In the genomic region with DNA sequence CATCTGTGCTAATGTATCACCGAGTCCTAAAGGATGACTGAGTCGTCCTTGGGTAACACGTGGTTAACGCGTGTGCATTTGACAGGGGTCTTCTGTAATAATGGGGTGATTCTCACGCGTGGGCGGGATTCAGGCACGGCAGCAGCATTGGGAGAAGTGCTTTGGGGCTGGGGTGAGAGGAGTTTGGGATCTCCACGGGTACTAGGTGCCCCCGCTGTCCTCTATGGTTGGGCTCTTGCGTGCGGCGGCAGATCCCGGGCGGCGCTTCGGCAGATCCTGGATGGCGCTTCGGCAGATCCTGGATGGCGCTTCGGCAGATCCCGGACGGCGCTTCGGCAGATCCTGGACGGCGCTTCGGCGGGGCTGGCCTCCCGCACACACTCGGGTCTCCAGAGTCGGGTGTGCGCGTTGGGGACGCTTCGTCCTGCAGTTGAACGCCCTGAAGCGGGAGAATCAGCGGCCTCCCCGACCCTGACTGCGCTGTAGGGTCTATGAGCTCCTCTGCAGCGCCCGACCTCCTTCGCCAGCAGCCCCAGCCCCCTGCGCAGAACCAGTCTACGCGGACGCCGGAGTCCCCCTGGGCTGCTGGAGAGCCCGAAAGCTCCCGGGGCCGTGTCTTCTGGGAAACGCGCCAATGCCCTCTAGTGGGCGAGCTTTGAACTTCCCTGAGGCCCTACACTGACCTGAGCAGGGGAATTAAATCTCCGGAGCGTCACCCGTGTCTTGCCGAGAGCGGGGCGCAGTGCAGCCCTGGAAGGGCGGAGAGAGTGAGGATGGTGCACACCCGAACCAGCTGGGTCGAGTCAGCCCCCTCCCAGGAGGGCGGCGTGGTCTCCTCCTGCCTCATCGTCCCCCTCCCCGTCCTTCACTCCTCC, we compare ENCODE assay signal across 8 cellular contexts. TPM values are rescaled to one million over a fixed set of nuclear protein-coding genes. Genes with fewer than 3 reads are reported as not detected.
A peak's percentile ranks its signal among the peaks of the same experiment; 100 is the strongest.
DNase-seq lines count a peak whose midpoint lies in the region; ATAC-seq and TF ChIP-seq lines count a peak whose summit lies in the region.

No MANE protein-coding gene starts in this region.

- no peaks in the 10 kb centered on the region for H3K79me2 ChIP-seq in KMS-11 (ENCODE audit: insufficient read depth, low read depth)

- H3K36me3 Mint-ChIP-seq in CD4-positive, alpha-beta memory T cell: no peaks in the 10 kb centered on the region
- H3K36me3 Mint-ChIP-seq in natural killer cell: no peaks in the 10 kb centered on the region
- H3K36me3 Mint-ChIP-seq in stimulated activated effector memory CD8-positive, alpha-beta T cell treated with anti-CD3 and anti-CD28 coated beads, Interleukin-12 subunit alpha, Interleukin-12 subunit beta, amount 100 ng/mL, for 72 hours: no peaks in the 10 kb centered on the region

- peaks cover 11% of the 10 kb centered on the region for H3K4me1 ChIP-seq in CD4-positive, alpha-beta memory T cell (ENCODE audit: insufficient read depth, low read length)
- no peaks in the 10 kb centered on the region for H3K4me1 ChIP-seq in KMS-11 (ENCODE audit: low read depth, poor library complexity, severe bottlenecking)
- H3K4me1 ChIP-seq in Panc1 (ENCODE audit: control insufficient read depth, insufficient read depth, low read length): 0 out of 2 replicates have a peak, but pooled peaks cover 2% of the 10 kb centered on the region

- ATAC-seq in GM21529 (IDR thresholded peaks at IDR 0.05; ENCODE audit: unreplicated experiment): peak; percentile 81
- ATAC-seq in Panc1: peak; percentile 99
- peak; percentile 96 to 100 (median 100) for ATAC-seq in natural killer cell
- ATAC-seq in stimulated activated effector memory CD8-positive, alpha-beta T cell treated with anti-CD3 and anti-CD28 coated beads, Interleukin-12 subunit alpha, Interleukin-12 subunit beta, amount 100 ng/mL, for 72 hours: peak; percentile 96

- peak overlapping the region; percentile 41 to 77 (median 68) for H3K4me3 Mint-ChIP-seq in CD4-positive, alpha-beta memory T cell
- H3K4me3 Mint-ChIP-seq in natural killer cell: peak overlapping the region; percentile 59
- peak overlapping the region; percentile 47 for H3K4me3 Mint-ChIP-seq in stimulated activated effector memory CD8-positive, alpha-beta T cell treated with anti-CD3 and anti-CD28 coated beads, Interleukin-12 subunit alpha, Interleukin-12 subunit beta, amount 100 ng/mL, for 72 hours

- H3K27ac ChIP-seq in CD4-positive, alpha-beta memory T cell (ENCODE audit: low read depth, low read length): no peak overlapping the region
- H3K27ac ChIP-seq in KMS-11 (no peak overlapping the region), Panc1 (ENCODE audit: low read length) (no peak overlapping the region)

- H3K9me3 Mint-ChIP-seq in CD4-positive, alpha-beta memory T cell: peaks cover 0 to 4% (median 0%) of the 10 kb centered on the region in 8 donors
- no peaks in the 10 kb centered on the region for H3K9me3 Mint-ChIP-seq in natural killer cell
- H3K9me3 Mint-ChIP-seq in stimulated activated effector memory CD8-positive, alpha-beta T cell treated with anti-CD3 and anti-CD28 coated beads, Interleukin-12 subunit alpha, Interleukin-12 subunit beta, amount 100 ng/mL, for 72 hours: no peaks in the 10 kb centered on the region

- H2AFZ ChIP-seq in KMS-11 (ENCODE audit: low read depth): peak overlapping the region; percentile 75

- H3K4me3 ChIP-seq in CD4-positive, alpha-beta memory T cell (ENCODE audit: low read length in 2 of 2): peak overlapping the region in 1 of 2 donors; percentile 51
- peak overlapping the region; percentile 58 for H3K4me3 ChIP-seq in KMS-11 (IDR thresholded peaks at IDR 0.05; ENCODE audit: insufficient read depth, low read depth, low read length)
- peak overlapping the region; percentile 31 to 50 for H3K4me3 ChIP-seq in Panc1 (ENCODE audit: low read depth in 2 of 2, low read length in 2 of 2)

- DNase-seq in CD4-positive, alpha-beta memory T cell: peak; percentile 72 to 78 (median 74)
- DNase-seq in Panc1 (ENCODE audit: low read depth, low spot score) (peak; percentile 46), activated T-helper 1 cell treated with Interleukin-2 at 50 U/mL for 16 hours (ENCODE audit: low read depth) (peak; percentile 64), fibroblast of peridontal ligament (ENCODE audit: extremely low read depth) (peak; percentile 75), natural killer cell (peak; percentile 76)
- peak; percentile 77 to 90 for DNase-seq in stimulated activated effector memory CD8-positive, alpha-beta T cell treated with anti-CD3 and anti-CD28 coated beads, Interleukin-12 subunit alpha, Interleukin-12 subunit beta, amount 100 ng/mL, for 72 hours (ENCODE audit: low spot score in 2 of 2)

- CTCF ChIA-PET in CD4-positive, alpha-beta memory T cell (lab: Charles Lee; ENCODE audit: partially characterized antibody): interaction anchor here (0.6 to 6.6 kb wide), 45 partner anchors 8 to 1760 kb away, joined by 3 to 93 read pairs (median 4); a partner anchor contains a TSS
- CTCF ChIA-PET in Panc1 (lab: Charles Lee): interaction anchor here (0.6 to 2.5 kb wide), 13 partner anchors 22 to 229 kb away, joined by 3 to 37 read pairs (median 4); no protein-coding TSS in a partner anchor

- no peaks in the 10 kb centered on the region for H4K20me1 ChIP-seq in KMS-11 (ENCODE audit: insufficient read depth)

- peaks cover 26% of the 10 kb centered on the region for H3K27me3 ChIP-seq in CD4-positive, alpha-beta memory T cell (ENCODE audit: insufficient read depth, low read length)
- H3K27me3 ChIP-seq in KMS-11 (ENCODE audit: insufficient read depth, low read depth): peaks cover 7% of the 10 kb centered on the region; the same call in 1 of the 2 replicates
- H3K27me3 ChIP-seq in Panc1 (ENCODE audit: control insufficient read depth, insufficient read depth, low read length): peaks cover 58% of the 10 kb centered on the region

- H3K9ac ChIP-seq in KMS-11: no peak overlapping the region

- H3K36me3 ChIP-seq in CD4-positive, alpha-beta memory T cell (ENCODE audit: insufficient read depth, low read length): no peaks in the 10 kb centered on the region
- H3K36me3 ChIP-seq in KMS-11 (ENCODE audit: insufficient read depth) (no peaks in the 10 kb centered on the region), Panc1 (ENCODE audit: control insufficient read depth, insufficient read depth, low read length) (no peaks in the 10 kb centered on the region)

- peak; percentile 81 for TF ChIP-seq CTCF in KMS-11 (conservative IDR thresholded peaks at IDR 0.05; ENCODE audit: low read depth, low read length)
- TF ChIP-seq CTCF in Panc1 (IDR thresholded peaks at IDR 0.05): peak; percentile 98
- peak; percentile 85 for TF ChIP-seq CTCF in natural killer cell (IDR thresholded peaks at IDR 0.05)

- H3K27ac Mint-ChIP-seq in CD4-positive, alpha-beta memory T cell: no peak overlapping the region
- no peak overlapping the region for H3K27ac Mint-ChIP-seq in natural killer cell
- no peak overlapping the region for H3K27ac Mint-ChIP-seq in stimulated activated effector memory CD8-positive, alpha-beta T cell treated with anti-CD3 and anti-CD28 coated beads, Interleukin-12 subunit alpha, Interleukin-12 subunit beta, amount 100 ng/mL, for 72 hours

- POLR2A ChIA-PET in CD4-positive, alpha-beta memory T cell (lab: Charles Lee; ENCODE audit: partially characterized antibody): interaction anchor here (0.7 to 2.5 kb wide), 5 partner anchors 12 to 225 kb away, joined by 3 to 11 read pairs (median 3); no protein-coding TSS in a partner anchor
- POLR2A ChIA-PET in Panc1 (lab: Charles Lee): no interaction called here

- H3K9me3 ChIP-seq in CD4-positive, alpha-beta memory T cell (ENCODE audit: control insufficient read depth in 1 of 2, low read length in 2 of 2): no peaks in the 10 kb centered on the region
- H3K9me3 ChIP-seq in Panc1 (ENCODE audit: control insufficient read depth, insufficient read depth, low read depth, low read length): no peaks in the 10 kb centered on the region

- no TSS peak for BruUV-seq in Panc1 (replicated peaks; lab: Mats Ljungman, UMichigan)

- peaks cover 39 to 51% of the 10 kb centered on the region in 2 donors for H3K27me3 Mint-ChIP-seq in CD4-positive, alpha-beta memory T cell
- peaks cover 46 to 53% of the 10 kb centered on the region in 2 donors for H3K27me3 Mint-ChIP-seq in natural killer cell (ENCODE audit: low read depth in 2 of 2)

- in situ Hi-C loops in Panc1 (cut with HindIII; ENCODE audit: low pct_unique_long_range_greater_than_20kb, low sequenced_read_pairs): no loop called here

- peak overlapping the region; percentile 55; the same call in 1 of the 2 replicates for H3K4me2 ChIP-seq in KMS-11

- intact Hi-C loops in CD4-positive, alpha-beta memory T cell (cut with micrococcal nuclease): loop anchor here (1.0 to 10.0 kb wide), 5 partner anchors 95 to 619 kb away; no protein-coding TSS in a partner anchor
- intact Hi-C loops in Panc1 (cut with micrococcal nuclease; ENCODE audit: unreplicated experiment) (loop anchor here (1.0 to 10.0 kb wide), 3 partner anchors 45 to 139 kb away; a partner anchor contains a TSS), natural killer cell (cut with micrococcal nuclease) (loop anchor here (1.0 to 2.0 kb wide), 2 partner anchors 143 to 159 kb away; no protein-coding TSS in a partner anchor)

- peaks cover 4 to 16% (median 8%) of the 10 kb centered on the region in 4 donors for H3K4me1 Mint-ChIP-seq in CD4-positive, alpha-beta memory T cell
- H3K4me1 Mint-ChIP-seq in natural killer cell: peaks cover 0 to 17% of the 10 kb centered on the region in 2 donors
- H3K4me1 Mint-ChIP-seq in stimulated activated effector memory CD8-positive, alpha-beta T cell treated with anti-CD3 and anti-CD28 coated beads, Interleukin-12 subunit alpha, Interleukin-12 subunit beta, amount 100 ng/mL, for 72 hours: peaks cover 18% of the 10 kb centered on the region

RNA-seq across cellular contexts. Expression of a gene that starts 48.1 kb away (rescaled TPM):
- under 1 TPM; 0.29 to 0.67 TPM for total RNA-seq in CD4-positive, alpha-beta memory T cell
- polyA plus RNA-seq in CD4-positive, alpha-beta memory T cell: under 1 TPM; 0.04 to 0.79 TPM
- 6.0 TPM for total RNA-seq in Panc1 (2021; ENCODE audit: unreplicated experiment)
- 9.6 TPM for polyA plus RNA-seq in Panc1 (2012; ENCODE audit: insufficient read length)
- not detected for total RNA-seq in natural killer cell
